In genomic region chr12:53097564-53098353, GRCh38 we compare ENCODE assay signal across 8 cellular contexts. TPM values are rescaled to one million over a fixed set of nuclear protein-coding genes. Genes with fewer than 3 reads are reported as not detected.
A peak's percentile ranks its signal among the peaks of the same experiment; 100 is the strongest.
DNase-seq lines count a peak whose midpoint lies in the region; ATAC-seq and TF ChIP-seq lines count a peak whose summit lies in the region.

TSS of gene IGFBP6 (plus strand) at chr12:53097667. CDS start at chr12:53097718, 51 bp downstream.

- H3K27ac Mint-ChIP-seq in stimulated activated naive CD8-positive, alpha-beta T cell treated with anti-CD3 and anti-CD28 coated beads, Interleukin-15, amount 100 ng/mL, for 72 hours: peak within 1 kb of the TSS; percentile 92 to 95

- ATAC-seq in GM19397 (IDR thresholded peaks at IDR 0.05; ENCODE audit: unreplicated experiment): peak; percentile 47
- peak; percentile 81 for ATAC-seq in stimulated activated naive CD8-positive, alpha-beta T cell treated with anti-CD3 and anti-CD28 coated beads, Interleukin-15, amount 100 ng/mL, for 72 hours

- peaks cover 65% of the 10 kb centered on the region for H3K4me1 Mint-ChIP-seq in stimulated activated naive CD8-positive, alpha-beta T cell treated with anti-CD3 and anti-CD28 coated beads, Interleukin-15, amount 100 ng/mL, for 72 hours

- peaks cover 9 to 26% of the 10 kb centered on the region in 2 donors for H3K4me1 ChIP-seq in muscle layer of duodenum (ENCODE audit: control insufficient read depth in 1 of 2, insufficient read depth in 2 of 2, low read length in 2 of 2)

- peaks cover 0 to 5% of the 10 kb centered on the region in 2 donors for H3K36me3 ChIP-seq in muscle layer of duodenum (ENCODE audit: control insufficient read depth in 1 of 2, insufficient read depth in 2 of 2, low read length in 2 of 2)

- H3K9me3 ChIP-seq in muscle layer of duodenum (ENCODE audit: control insufficient read depth in 1 of 2, low read length in 2 of 2): no peaks in the 10 kb centered on the region

- DNase-seq in AG09309 (ENCODE audit: low read depth) (no peak), NCI-H510A treated with DMSO at 0.1 percent for 48 hours (lab: John Stamatoyannopoulos, UW) (peak; percentile 60), activated T-cell treated with anti-CD3 and anti-CD28 coated beads for 4 hours (peak; percentile 27), epithelial cell of proximal tubule (ENCODE audit: low read depth) (no peak), NCI-H526 treated with DMSO at 0.1 percent for 48 hours (lab: John Stamatoyannopoulos, UW) (no peak)
- peak; percentile 71 to 72 for DNase-seq in stimulated activated naive CD8-positive, alpha-beta T cell treated with anti-CD3 and anti-CD28 coated beads, Interleukin-15, amount 100 ng/mL, for 72 hours

- peak within 1 kb of the TSS; percentile 76 for H3K4me3 ChIP-seq in AG09309 (ENCODE audit: control insufficient read depth, low read depth, low read length)
- peak within 1 kb of the TSS; percentile 72 for H3K4me3 ChIP-seq in epithelial cell of proximal tubule (ENCODE audit: low read depth, low read length)
- H3K4me3 ChIP-seq in muscle layer of duodenum (ENCODE audit: low read depth in 1 of 2, low read length in 2 of 2): peak within 1 kb of the TSS; percentile 59 to 75

- no peaks in the 10 kb centered on the region for H3K9me3 Mint-ChIP-seq in stimulated activated naive CD8-positive, alpha-beta T cell treated with anti-CD3 and anti-CD28 coated beads, Interleukin-15, amount 100 ng/mL, for 72 hours

- H3K27ac ChIP-seq in muscle layer of duodenum (ENCODE audit: low read length): peak within 1 kb of the TSS; percentile 76

- H3K4me3 Mint-ChIP-seq in stimulated activated naive CD8-positive, alpha-beta T cell treated with anti-CD3 and anti-CD28 coated beads, Interleukin-15, amount 100 ng/mL, for 72 hours: peak within 1 kb of the TSS; percentile 82 to 88

- TF ChIP-seq CTCF in AG09309 (IDR thresholded peaks at IDR 0.05; ENCODE audit: control insufficient read depth, insufficient read depth, low read depth, low read length, missing control alignments): no peak
- no peak for TF ChIP-seq CTCF in epithelial cell of proximal tubule (conservative IDR thresholded peaks at IDR 0.05; ENCODE audit: low read depth, low read length)

- no peaks in the 10 kb centered on the region for H3K27me3 ChIP-seq in muscle layer of duodenum (ENCODE audit: low read depth, low read length)

- peaks cover 15% of the 10 kb centered on the region for H3K27me3 Mint-ChIP-seq in stimulated activated naive CD8-positive, alpha-beta T cell treated with anti-CD3 and anti-CD28 coated beads, Interleukin-15, amount 100 ng/mL, for 72 hours

RNA-seq across cellular contexts. Expression of gene IGFBP6, which starts in this region (rescaled TPM):
- 71.6 and 102 TPM in 2 replicates for total RNA-seq in epithelial cell of proximal tubule

Comparison
In these comparisons a context has a peak if more than half of its experiments do, and no peak if none do; other contexts are left out.
1. DNase-seq: peak in NCI-H510A treated with DMSO at 0.1 percent for 48 hours (single experiment), activated T-cell treated with anti-CD3 and anti-CD28 coated beads for 4 hours (single experiment) and stimulated activated naive CD8-positive, alpha-beta T cell treated with anti-CD3 and anti-CD28 coated beads, Interleukin-15, amount 100 ng/mL, for 72 hours (2 of 2); none in AG09309 (single experiment), epithelial cell of proximal tubule (single experiment) and NCI-H526 treated with DMSO at 0.1 percent for 48 hours (single experiment).
2. Peak in every context shown above with its lines, with median percentiles within 50 percentile points of each other: H3K4me3 ChIP-seq.